ENCODE assay signal across 15 cellular contexts in the genomic region with DNA sequence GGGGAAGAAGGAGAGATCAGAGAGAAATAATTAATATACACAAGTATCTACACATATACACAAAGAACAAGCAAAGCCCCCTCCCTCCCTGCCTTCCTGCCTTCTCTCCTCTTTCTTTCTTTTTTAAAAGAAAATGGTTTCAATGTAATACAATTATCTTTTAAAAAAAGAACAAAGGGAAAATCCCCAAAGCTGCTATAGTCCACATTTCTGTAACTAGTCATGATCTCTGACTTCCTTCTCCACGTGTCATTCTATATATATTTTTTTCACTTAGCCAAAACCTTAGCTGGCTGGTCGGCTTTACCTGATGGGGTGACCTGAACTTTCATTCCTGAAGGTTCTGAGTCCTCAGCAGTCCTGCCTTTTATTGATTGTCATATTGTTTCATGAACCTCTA. TPM values are rescaled to one million over a fixed set of nuclear protein-coding genes. Genes with fewer than 3 reads are reported as not detected.
DNase-seq lines count a peak whose midpoint lies in the region; ATAC-seq and TF ChIP-seq lines count a peak whose summit lies in the region.
"Had no signal": no experiment of that assay in that cellular context is flagged by ENCODE, and none has a peak within 500 bp of the region (broad histone marks: within the 10 kb centered on the region; RNA-seq: fewer than 3 reads in every experiment).

No MANE protein-coding gene starts in this region.

- no peak for TF ChIP-seq POLR2A in gastroesophageal sphincter (IDR thresholded peaks at IDR 0.05)

- H3K9ac ChIP-seq in MM.1S (ENCODE audit: low read length), result no peak overlapping the region

- H3K4me2 ChIP-seq in MM.1S (ENCODE audit: low read depth, low read length), result peak overlapping the region; percentile 48

- no peak for TF ChIP-seq CTCF in right atrium auricular region (IDR thresholded peaks at IDR 0.05)
- TF ChIP-seq CTCF in MM.1S (IDR thresholded peaks at IDR 0.05; ENCODE audit: low read length), result no peak
- no peak for TF ChIP-seq CTCF in gastroesophageal sphincter (IDR thresholded peaks at IDR 0.05)
- TF ChIP-seq CTCF in dorsolateral prefrontal cortex (IDR thresholded peaks at IDR 0.05 in 54 of 56, conservative IDR thresholded peaks at IDR 0.05 in 2 of 56; ENCODE audit: low read depth in 1 of 56, partially characterized antibody in 56 of 56), result no peak

- H3K4me3 Mint-ChIP-seq in stimulated activated naive CD8-positive, alpha-beta T cell treated with anti-CD3 and anti-CD28 coated beads, Interleukin-15, amount 100 ng/mL, for 72 hours, result no peak overlapping the region
- H3K4me3 Mint-ChIP-seq: activated CD4-positive, alpha-beta memory T cell treated with anti-CD3 and anti-CD28 coated beads, Interleukin-2, amount 10 ng/mL, durations not matched to agents 7 days and 5 days; memory B cell had no signal

- H3F3A ChIP-seq in MM.1S (ENCODE audit: insufficient read depth, low read length), result peaks cover 3% of the 10 kb centered on the region

- no peak for ATAC-seq in left cardiac atrium
- no peak for ATAC-seq in gastroesophageal sphincter
- no peak for ATAC-seq in GM21390 (IDR thresholded peaks at IDR 0.05; ENCODE audit: unreplicated experiment)
- no peak for ATAC-seq in GM21526 (IDR thresholded peaks at IDR 0.05; ENCODE audit: low FRiP score, unreplicated experiment)
- ATAC-seq in stimulated activated naive CD8-positive, alpha-beta T cell treated with anti-CD3 and anti-CD28 coated beads, Interleukin-15, amount 100 ng/mL, for 72 hours, result no peak
- ATAC-seq: PC-3 had no signal

- no peaks in the 10 kb centered on the region for H4K20me1 ChIP-seq in MM.1S (ENCODE audit: insufficient read depth, low read length)

- no peak for TF ChIP-seq EP300 in gastroesophageal sphincter (IDR thresholded peaks at IDR 0.05)

- DNase-seq in right atrium auricular region (ENCODE audit: low spot score) (no peak), left cardiac atrium (no peak), MM.1S (peak; percentile 51), dorsolateral prefrontal cortex (no peak)
- DNase-seq in stimulated activated naive CD8-positive, alpha-beta T cell treated with anti-CD3 and anti-CD28 coated beads, Interleukin-15, amount 100 ng/mL, for 72 hours, result no peak
- DNase-seq: ACHN; activated CD4-positive, alpha-beta memory T cell treated with anti-CD3 and anti-CD28 coated beads, Interleukin-2, amount 10 ng/mL, durations not matched to agents 7 days and 5 days; activated T-cell treated with anti-CD3 and anti-CD28 coated beads, Interleukin-2, amount 50 U/mL, for 48 hours; NCI-H1930; PC-3 had no signal

- WGBS in gastroesophageal sphincter (ENCODE audit: low coverage in 1 of 2), 2 donors, result 52 to 56% methylated on average over 2 of the region's 2 CpGs

- H3K27ac ChIP-seq in right atrium auricular region (peak overlapping the region; percentile 66 to 68), MM.1S (ENCODE audit: low read length) (peak overlapping the region; percentile 6; the same call in 1 of the 2 replicates), gastroesophageal sphincter (peak overlapping the region; percentile 8 to 79 (median 68)), dorsolateral prefrontal cortex (no peak overlapping the region)
- H3K27ac ChIP-seq: neutrophil had no signal

- H3K9me2 ChIP-seq in MM.1S (replicated peaks; ENCODE audit: insufficient read depth, low read length), result no peaks in the 10 kb centered on the region

- H3K4me3 ChIP-seq in right atrium auricular region (no peak overlapping the region), MM.1S (ENCODE audit: low read length) (no peak overlapping the region; the same call in 1 of the 2 replicates), gastroesophageal sphincter (no peak overlapping the region), dorsolateral prefrontal cortex (no peak overlapping the region)

- H3K9me3 ChIP-seq in right atrium auricular region (no peaks in the 10 kb centered on the region), MM.1S (replicated peaks; ENCODE audit: insufficient read depth, low read length) (no peaks in the 10 kb centered on the region), gastroesophageal sphincter (no peaks in the 10 kb centered on the region)
- H3K9me3 ChIP-seq: neutrophil had no signal

- peak overlapping the region in 1 of 2 donors; percentile 12 for H3K27ac Mint-ChIP-seq in stimulated activated naive CD8-positive, alpha-beta T cell treated with anti-CD3 and anti-CD28 coated beads, Interleukin-15, amount 100 ng/mL, for 72 hours
- H3K27ac Mint-ChIP-seq: activated CD4-positive, alpha-beta memory T cell treated with anti-CD3 and anti-CD28 coated beads, Interleukin-2, amount 10 ng/mL, durations not matched to agents 7 days and 5 days; memory B cell had no signal

- peaks cover 0 to 6% of the 10 kb centered on the region in 2 donors for H3K9me3 Mint-ChIP-seq in stimulated activated naive CD8-positive, alpha-beta T cell treated with anti-CD3 and anti-CD28 coated beads, Interleukin-15, amount 100 ng/mL, for 72 hours
- H3K9me3 Mint-ChIP-seq: activated CD4-positive, alpha-beta memory T cell treated with anti-CD3 and anti-CD28 coated beads, Interleukin-2, amount 10 ng/mL, durations not matched to agents 7 days and 5 days; memory B cell had no signal

- H3K27me3 ChIP-seq in right atrium auricular region (no peaks in the 10 kb centered on the region), MM.1S (replicated peaks; ENCODE audit: insufficient read depth, low read length) (no peaks in the 10 kb centered on the region), gastroesophageal sphincter (no peaks in the 10 kb centered on the region), dorsolateral prefrontal cortex (no peaks in the 10 kb centered on the region)
- H3K27me3 ChIP-seq: neutrophil had no signal

- H3K36me3 ChIP-seq in right atrium auricular region (no peaks in the 10 kb centered on the region), MM.1S (replicated peaks; ENCODE audit: insufficient read depth, low read length) (no peaks in the 10 kb centered on the region), gastroesophageal sphincter (no peaks in the 10 kb centered on the region)
- H3K36me3 ChIP-seq: neutrophil had no signal

- intact Hi-C loops in left cardiac atrium (cut with DNase I) (no loop called here), dorsolateral prefrontal cortex (cut with DNase I) (no loop called here)

- no peaks in the 10 kb centered on the region for H3K79me2 ChIP-seq in MM.1S (ENCODE audit: low read length)

- H3K27me3 Mint-ChIP-seq in stimulated activated naive CD8-positive, alpha-beta T cell treated with anti-CD3 and anti-CD28 coated beads, Interleukin-15, amount 100 ng/mL, for 72 hours, result peaks cover 8% of the 10 kb centered on the region
- H3K27me3 Mint-ChIP-seq: activated CD4-positive, alpha-beta memory T cell treated with anti-CD3 and anti-CD28 coated beads, Interleukin-2, amount 10 ng/mL, durations not matched to agents 7 days and 5 days; memory B cell had no signal

- H3K4me1 ChIP-seq in right atrium auricular region (peaks cover 0 to 31% of the 10 kb centered on the region in 2 donors), MM.1S (ENCODE audit: low read length) (peaks cover 15% of the 10 kb centered on the region), gastroesophageal sphincter (peaks cover 7 to 84% (median 16%) of the 10 kb centered on the region in 3 donors)

- H3K4me1 Mint-ChIP-seq in stimulated activated naive CD8-positive, alpha-beta T cell treated with anti-CD3 and anti-CD28 coated beads, Interleukin-15, amount 100 ng/mL, for 72 hours, result peaks cover 14% of the 10 kb centered on the region
- H3K4me1 Mint-ChIP-seq: activated CD4-positive, alpha-beta memory T cell treated with anti-CD3 and anti-CD28 coated beads, Interleukin-2, amount 10 ng/mL, durations not matched to agents 7 days and 5 days had no signal

- H2AFZ ChIP-seq in MM.1S (ENCODE audit: low read length), result no peak overlapping the region

RNA-seq across cellular contexts. Expression of a gene that starts 44.3 kb away (rescaled TPM):
- 100 to 1,000 TPM; 141 to 223 TPM for total RNA-seq in right atrium auricular region
- total RNA-seq in left cardiac atrium, result 100 to 1,000 TPM; 204 to 206 TPM
- 100 to 1,000 TPM; 318 to 496 (median 327) TPM for total RNA-seq in gastroesophageal sphincter
- 10 to 100 TPM in 116 of 120 experiments, 1 to 10 TPM in 4; 9.4 to 38.2 (median 15.2) TPM for total RNA-seq in dorsolateral prefrontal cortex

Comparison
In these comparisons a context has a peak if more than half of its experiments do, and no peak if none do; other contexts are left out.
1. H3K27ac ChIP-seq: peak in right atrium auricular region (2 of 2), MM.1S (single experiment) and gastroesophageal sphincter (4 of 4); none in dorsolateral prefrontal cortex (0 of 59).